ENCODE assay signal across 20 cellular contexts in the genomic region with DNA sequence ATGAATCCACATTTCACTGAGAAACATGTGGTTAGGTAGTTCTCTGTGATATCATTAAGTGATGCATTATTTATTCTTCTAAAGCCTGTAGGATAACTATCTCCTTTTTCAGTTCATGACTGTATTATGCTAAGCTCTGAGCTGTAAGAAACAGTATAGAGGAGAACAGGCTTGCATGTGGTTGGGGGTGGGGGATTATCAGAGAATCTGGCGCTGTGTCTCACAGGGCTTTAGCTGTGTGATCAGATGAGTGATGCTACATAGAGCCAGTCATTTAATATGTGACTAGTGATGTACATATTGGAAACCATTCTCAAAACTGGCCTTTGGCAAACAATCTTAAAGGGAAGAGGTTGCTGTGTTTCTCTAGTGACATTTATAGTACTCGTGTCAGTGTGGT.
"Had no signal": no experiment of that assay in that cellular context is flagged by ENCODE, and none has a peak within 500 bp of the region (broad histone marks: within the 10 kb centered on the region; RNA-seq: fewer than 3 reads in every experiment).

No MANE protein-coding gene starts in this region.

- H3K27me3 Mint-ChIP-seq: activated CD4-positive, alpha-beta memory T cell treated with anti-CD3 and anti-CD28 coated beads, Interleukin-2, amount 10 ng/mL, durations not matched to agents 7 days and 5 days had no signal

- H3K4me3 Mint-ChIP-seq: activated CD4-positive, alpha-beta memory T cell treated with anti-CD3 and anti-CD28 coated beads, Interleukin-2, amount 10 ng/mL, durations not matched to agents 7 days and 5 days; activated naive CD4-positive, alpha-beta T cell treated with anti-CD3 and anti-CD28 coated beads for 36 hours; activated naive CD8-positive, alpha-beta T cell; activated T-helper 17 cell treated with anti-CD3 and anti-CD28 coated beads, Interleukin-2, amount 50 U/mL, for 72 hours had no signal

- H3K27ac Mint-ChIP-seq: activated CD4-positive, alpha-beta memory T cell treated with anti-CD3 and anti-CD28 coated beads, Interleukin-2, amount 10 ng/mL, durations not matched to agents 7 days and 5 days; activated naive CD4-positive, alpha-beta T cell treated with anti-CD3 and anti-CD28 coated beads for 36 hours; activated naive CD8-positive, alpha-beta T cell; activated T-helper 17 cell treated with anti-CD3 and anti-CD28 coated beads, Interleukin-2, amount 50 U/mL, for 72 hours had no signal

- H3K36me3 ChIP-seq: brain microvascular endothelial cell, cardiac muscle cell had no signal

- H3K4me1 Mint-ChIP-seq: activated CD4-positive, alpha-beta memory T cell treated with anti-CD3 and anti-CD28 coated beads, Interleukin-2, amount 10 ng/mL, durations not matched to agents 7 days and 5 days; activated T-helper 17 cell treated with anti-CD3 and anti-CD28 coated beads, Interleukin-2, amount 50 U/mL, for 72 hours had no signal

- H3K36me3 Mint-ChIP-seq: activated naive CD8-positive, alpha-beta T cell had no signal

- H3K4me3 ChIP-seq: cardiac muscle cell had no signal

- DNase-seq: activated CD4-positive, alpha-beta memory T cell treated with anti-CD3 and anti-CD28 coated beads, Interleukin-2, amount 10 ng/mL, durations not matched to agents 7 days and 5 days; activated CD4-positive, alpha-beta T cell treated with anti-CD3 and anti-CD28 coated beads, Interleukin-2, amount 50 U/mL, for 1 hour; activated CD4-positive, CD25-positive, alpha-beta regulatory T cell; activated gamma-delta T cell; activated naive CD4-positive, alpha-beta T cell treated with anti-CD3 and anti-CD28 coated beads for 36 hours; activated T-cell treated with anti-CD3 and anti-CD28 coated beads for 4 hours; activated T-cell treated with anti-CD3 and anti-CD28 coated beads, Interleukin-2, amount 50 U/mL, for 48 hours; amygdala; brain microvascular endothelial cell; Kasumi-1; KBM-7; NCI-H1092; NCI-H1930; NCI-H2171; SIG-M5; T-helper 2 cell; T1000 had no signal

- H3K27ac ChIP-seq: brain microvascular endothelial cell, cardiac muscle cell had no signal

- H3K9me3 Mint-ChIP-seq: activated CD4-positive, alpha-beta memory T cell treated with anti-CD3 and anti-CD28 coated beads, Interleukin-2, amount 10 ng/mL, durations not matched to agents 7 days and 5 days; activated naive CD4-positive, alpha-beta T cell treated with anti-CD3 and anti-CD28 coated beads for 36 hours; activated T-helper 17 cell treated with anti-CD3 and anti-CD28 coated beads, Interleukin-2, amount 50 U/mL, for 72 hours had no signal

- H3K27me3 ChIP-seq: cardiac muscle cell had no signal
